ENCODE assay signal across 8 cellular contexts in the genomic region with DNA sequence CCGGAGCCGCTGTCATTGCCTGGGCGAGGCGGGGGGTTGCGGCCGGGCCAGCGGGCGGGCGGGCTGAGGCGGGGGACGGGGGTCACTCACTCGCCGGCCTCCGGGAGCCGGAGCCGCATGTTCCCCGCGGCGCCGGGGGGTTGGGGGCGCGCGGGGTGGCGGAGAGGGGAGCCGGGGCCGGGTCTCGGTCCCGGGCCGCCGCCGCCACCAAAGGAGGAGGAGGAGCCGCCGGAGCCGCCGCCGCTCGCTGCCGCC. TPM values are rescaled to one million over a fixed set of nuclear protein-coding genes. Genes with fewer than 3 reads are reported as not detected.
DNase-seq lines count a peak whose midpoint lies in the region; ATAC-seq and TF ChIP-seq lines count a peak whose summit lies in the region.

No MANE protein-coding gene starts in this region.

- DNase-seq in MM.1S (no peak), neural progenitor cell (ENCODE audit: low spot score) (no peak), NCI-H524 (lab: John Stamatoyannopoulos, UW) (no peak)
- DNase-seq in effector memory CD8-positive, alpha-beta T cell = no peak

- peak overlapping the region; percentile 92 for H3K4me2 ChIP-seq in BLaER1
- peak overlapping the region; percentile 91 for H3K4me2 ChIP-seq in MM.1S (ENCODE audit: low read depth, low read length)
- peak overlapping the region; percentile 96 for H3K4me2 ChIP-seq in neural progenitor cell

- no peak for TF ChIP-seq CTCF in MM.1S (IDR thresholded peaks at IDR 0.05; ENCODE audit: low read length)
- no peak for TF ChIP-seq CTCF in neural progenitor cell (IDR thresholded peaks at IDR 0.05)

- peak overlapping the region; percentile 96 for H3K4me3 Mint-ChIP-seq in effector memory CD8-positive, alpha-beta T cell
- peak overlapping the region; percentile 95 for H3K4me3 Mint-ChIP-seq in neural progenitor cell

- H3K36me3 Mint-ChIP-seq in effector memory CD8-positive, alpha-beta T cell (ENCODE audit: insufficient read depth) = peaks cover 49% of the 10 kb centered on the region
- peaks cover 7% of the 10 kb centered on the region for H3K36me3 Mint-ChIP-seq in neural progenitor cell

- peak overlapping the region; percentile 96 to 97 for H3K27ac Mint-ChIP-seq in effector memory CD8-positive, alpha-beta T cell
- H3K27ac Mint-ChIP-seq in neural progenitor cell = no peak overlapping the region

- H3K9me3 Mint-ChIP-seq in effector memory CD8-positive, alpha-beta T cell = no peaks in the 10 kb centered on the region
- H3K9me3 Mint-ChIP-seq in neural progenitor cell = no peaks in the 10 kb centered on the region

- no peaks in the 10 kb centered on the region for H3K9me2 ChIP-seq in MM.1S (replicated peaks; ENCODE audit: insufficient read depth, low read length)

- H2AFZ ChIP-seq in MM.1S (ENCODE audit: low read length) (no peak overlapping the region), neural progenitor cell (replicated peaks) (no peak overlapping the region)

- peak overlapping the region; percentile 75 for H3K27ac ChIP-seq in BLaER1
- H3K27ac ChIP-seq in MM.1S (ENCODE audit: low read length) = peak overlapping the region; percentile 43; the same call in 1 of the 2 replicates
- no peak overlapping the region for H3K27ac ChIP-seq in neural progenitor cell

- H3K27me3 Mint-ChIP-seq in effector memory CD8-positive, alpha-beta T cell = no peaks in the 10 kb centered on the region
- peaks cover 8% of the 10 kb centered on the region for H3K27me3 Mint-ChIP-seq in neural progenitor cell (ENCODE audit: insufficient read depth, low read depth)

- peaks cover 66% of the 10 kb centered on the region for H3K79me2 ChIP-seq in MM.1S (ENCODE audit: low read length)
- H3K79me2 ChIP-seq in neural progenitor cell (ENCODE audit: low read depth) = peaks cover 50% of the 10 kb centered on the region

- H3K27me3 ChIP-seq in BLaER1 (no peaks in the 10 kb centered on the region), MM.1S (replicated peaks; ENCODE audit: insufficient read depth, low read length) (no peaks in the 10 kb centered on the region), neural progenitor cell (no peaks in the 10 kb centered on the region)

- ATAC-seq in effector memory CD8-positive, alpha-beta T cell (replicated peaks) = peak; percentile 0
- no peak for ATAC-seq in HG02763 (IDR thresholded peaks at IDR 0.05; ENCODE audit: unreplicated experiment)
- no peak for ATAC-seq in GM18873 (IDR thresholded peaks at IDR 0.05; ENCODE audit: low FRiP score, unreplicated experiment)
- no peak for ATAC-seq in HG02884 (IDR thresholded peaks at IDR 0.05; ENCODE audit: unreplicated experiment)

- H3F3A ChIP-seq in MM.1S (ENCODE audit: insufficient read depth, low read length) (peaks cover 33% of the 10 kb centered on the region), neural progenitor cell (ENCODE audit: low read depth) (peaks cover 26% of the 10 kb centered on the region)

- H3K9ac ChIP-seq in BLaER1 = peak overlapping the region; percentile 97
- H3K9ac ChIP-seq in MM.1S (ENCODE audit: low read length) = peak overlapping the region; percentile 90
- peak overlapping the region; percentile 91 for H3K9ac ChIP-seq in neural progenitor cell

- peaks cover 28% of the 10 kb centered on the region for H3K4me1 ChIP-seq in BLaER1
- H3K4me1 ChIP-seq in MM.1S (ENCODE audit: low read length) = peaks cover 44% of the 10 kb centered on the region
- peaks cover 11% of the 10 kb centered on the region for H3K4me1 ChIP-seq in neural progenitor cell

- H3K9me3 ChIP-seq in BLaER1 = peaks cover 17% of the 10 kb centered on the region
- H3K9me3 ChIP-seq in MM.1S (replicated peaks; ENCODE audit: insufficient read depth, low read length) = no peaks in the 10 kb centered on the region
- no peaks in the 10 kb centered on the region for H3K9me3 ChIP-seq in neural progenitor cell (ENCODE audit: low read depth)

- peaks cover 50% of the 10 kb centered on the region for H4K20me1 ChIP-seq in BLaER1
- H4K20me1 ChIP-seq in MM.1S (ENCODE audit: insufficient read depth, low read length) = peaks cover 29% of the 10 kb centered on the region
- peaks cover 62% of the 10 kb centered on the region for H4K20me1 ChIP-seq in neural progenitor cell (ENCODE audit: low read depth)

- H3K4me1 Mint-ChIP-seq in effector memory CD8-positive, alpha-beta T cell (ENCODE audit: low read depth in 2 of 2) = peaks cover 37 to 42% of the 10 kb centered on the region in 2 donors
- H3K4me1 Mint-ChIP-seq in neural progenitor cell = peaks cover 23% of the 10 kb centered on the region

- H3K4me3 ChIP-seq in BLaER1 = peak overlapping the region; percentile 94
- H3K4me3 ChIP-seq in MM.1S (ENCODE audit: low read length) = peak overlapping the region; percentile 97
- H3K4me3 ChIP-seq in neural progenitor cell = peak overlapping the region; percentile 80

- peaks cover 62% of the 10 kb centered on the region for H3K36me3 ChIP-seq in BLaER1
- H3K36me3 ChIP-seq in MM.1S (replicated peaks; ENCODE audit: insufficient read depth, low read length) = no peaks in the 10 kb centered on the region; the same call in 1 of the 2 replicates
- no peaks in the 10 kb centered on the region for H3K36me3 ChIP-seq in neural progenitor cell

RNA-seq across cellular contexts. Expression of gene MED26, which starts 0.1 kb away (rescaled TPM):
- 7.4 and 8.6 TPM in 2 replicates for total RNA-seq in neural progenitor cell (ENCODE audit: low replicate concordance)

RNA-seq across cellular contexts. Expression of gene SMIM7, which starts 32.1 kb away (rescaled TPM):
- total RNA-seq in neural progenitor cell (ENCODE audit: low replicate concordance) = 65.3 and 105 TPM in 2 replicates

RNA-seq across cellular contexts. Expression of gene TMEM38A, which starts 33.1 kb away (rescaled TPM):
- total RNA-seq in neural progenitor cell (ENCODE audit: low replicate concordance) = 0.36 and 1.5 TPM in 2 replicates

RNA-seq across cellular contexts. Expression of gene SLC35E1, which starts 55.6 kb away (rescaled TPM):
- 16.4 and 24.8 TPM in 2 replicates for total RNA-seq in neural progenitor cell (ENCODE audit: low replicate concordance)
